22 cellular contexts compared by ENCODE assay signal in genomic region chrX:87621697-87622096, GRCh38.
DNase-seq lines count a peak whose midpoint lies in the region; ATAC-seq and TF ChIP-seq lines count a peak whose summit lies in the region.
"Had no signal": no experiment of that assay in that cellular context is flagged by ENCODE, and none has a peak within 500 bp of the region (broad histone marks: within the 10 kb centered on the region; RNA-seq: fewer than 3 reads in every experiment).

No MANE protein-coding gene starts in this region.

- H3K4me3 ChIP-seq in fibroblast of lung (replicated peaks in 1 of 4; ENCODE audit: control extremely low read depth in 1 of 4, insufficient read depth in 1 of 4, low read depth in 3 of 4, low read length in 4 of 4) (no peak overlapping the region), ovary (no peak overlapping the region)

- ATAC-seq in HG02798 (IDR thresholded peaks at IDR 0.05; ENCODE audit: poor library complexity, unreplicated experiment), result no peak
- ATAC-seq: CD8-positive, alpha-beta T cell; T-helper 17 cell had no signal

- H3K27me3 ChIP-seq in fibroblast of lung (ENCODE audit: control insufficient read depth, insufficient read depth, low read length) (no peaks in the 10 kb centered on the region), ovary (no peaks in the 10 kb centered on the region)

- no peak for TF ChIP-seq EP300 in ovary (IDR thresholded peaks at IDR 0.05)

- H3K4me1 ChIP-seq in fibroblast of lung (ENCODE audit: control insufficient read depth, extremely low read depth, insufficient read depth, low read length) (no peaks in the 10 kb centered on the region), ovary (ENCODE audit: insufficient read depth) (no peaks in the 10 kb centered on the region)

- no peaks in the 10 kb centered on the region for H3K4me1 Mint-ChIP-seq in nephron progenitor cell
- H3K4me1 Mint-ChIP-seq: memory B cell, T-helper 17 cell had no signal

- TF ChIP-seq CTCF in fibroblast of lung (conservative IDR thresholded peaks at IDR 0.05 in 1 of 2, IDR thresholded peaks at IDR 0.05 in 1 of 2; ENCODE audit: low read depth in 1 of 2, low read length in 2 of 2), result no peak
- TF ChIP-seq CTCF in nephron progenitor cell (IDR thresholded peaks at IDR 0.05), result no peak
- TF ChIP-seq CTCF in ovary (IDR thresholded peaks at IDR 0.05), result no peak

- 16 to 27% (median 19%) methylated on average over 2 of the region's 2 CpGs for WGBS in ovary, 3 donors

- no peaks in the 10 kb centered on the region for H3K36me3 Mint-ChIP-seq in nephron progenitor cell (ENCODE audit: low read depth)
- H3K36me3 Mint-ChIP-seq: CD8-positive, alpha-beta T cell; memory B cell had no signal

- DNase-seq in HT-29 (ENCODE audit: low spot score) (peak; percentile 41), SK-MEL-5 (ENCODE audit: low read depth, low spot score) (peak; percentile 9), fibroblast of lung (ENCODE audit: low read depth in 2 of 2) (peak; percentile 60 to 76), pons (ENCODE audit: low spot score) (peak; percentile 48), nephron progenitor cell (no peak), mucosa of gallbladder (ENCODE audit: low spot score) (no peak), ovary (no peak)
- DNase-seq: activated CD4-positive, alpha-beta T cell treated with anti-CD3 and anti-CD28 coated beads, Interleukin-2, amount 50 U/mL, for 4 hours; activated gamma-delta T cell treated with Interleukin-2 at 50 U/mL for 16 hours; CD8-positive, alpha-beta T cell; DMS53; endodermal cell; HCEC 1CT; islet precursor cell; NCI-H1048; NCI-H2107; NCI-H526; stimulated activated CD4-positive, alpha-beta T cell treated with anti-CD3 and anti-CD28 coated beads, Interleukin-15, amount 100 ng/mL, for 24 hours; T-helper 17 cell; WERI-Rb-1 had no signal

- H4K20me1 ChIP-seq in fibroblast of lung (ENCODE audit: control insufficient read depth, extremely low read depth, insufficient read depth, low read length), result no peaks in the 10 kb centered on the region

- H3K27me3 Mint-ChIP-seq in nephron progenitor cell (ENCODE audit: low read depth, poor library complexity), result no peaks in the 10 kb centered on the region
- H3K27me3 Mint-ChIP-seq: memory B cell, T-helper 17 cell had no signal

- no peaks in the 10 kb centered on the region for H3K9me3 ChIP-seq in fibroblast of lung (ENCODE audit: control insufficient read depth, insufficient read depth, low read depth, low read length)
- H3K9me3 ChIP-seq in ovary, result no peaks in the 10 kb centered on the region

- H3K4me2 ChIP-seq in fibroblast of lung (ENCODE audit: extremely low read depth, insufficient read depth, low read length), result no peak overlapping the region

- no peak overlapping the region for H3K27ac ChIP-seq in fibroblast of lung (ENCODE audit: insufficient read depth, low read length)
- no peak overlapping the region for H3K27ac ChIP-seq in ovary
- H3K27ac ChIP-seq: WERI-Rb-1 had no signal

- no peak overlapping the region for H3K27ac Mint-ChIP-seq in nephron progenitor cell
- H3K27ac Mint-ChIP-seq: CD8-positive, alpha-beta T cell; memory B cell; T-helper 17 cell had no signal

- H3K9ac ChIP-seq in fibroblast of lung (ENCODE audit: insufficient read depth, low read length), result no peak overlapping the region

- intact Hi-C loops in ovary (cut with DNase I), result no loop called here

- no peak overlapping the region for H3K4me3 Mint-ChIP-seq in nephron progenitor cell
- H3K4me3 Mint-ChIP-seq: CD8-positive, alpha-beta T cell; endodermal cell; memory B cell; T-helper 17 cell had no signal

- no peak overlapping the region for H2AFZ ChIP-seq in fibroblast of lung (ENCODE audit: low read length)

- H3K36me3 ChIP-seq in fibroblast of lung (ENCODE audit: control insufficient read depth, insufficient read depth, low read length) (no peaks in the 10 kb centered on the region), ovary (no peaks in the 10 kb centered on the region)
- H3K36me3 ChIP-seq: WERI-Rb-1 had no signal

- in situ Hi-C loops in SK-MEL-5 (cut with HindIII; ENCODE audit: low pct_unique_long_range_greater_than_20kb, low sequenced_read_pairs), result no loop called here

- TF ChIP-seq POLR2A in ovary (IDR thresholded peaks at IDR 0.05), result no peak

- no peaks in the 10 kb centered on the region for H3K9me3 Mint-ChIP-seq in nephron progenitor cell
- H3K9me3 Mint-ChIP-seq: CD8-positive, alpha-beta T cell; endodermal cell; memory B cell had no signal

- H3K79me2 ChIP-seq in fibroblast of lung (ENCODE audit: control insufficient read depth, insufficient read depth, low read length), result no peaks in the 10 kb centered on the region

Comparison
In these comparisons a context has a peak if more than half of its experiments do, and no peak if none do; other contexts are left out.
1. DNase-seq: peak in HT-29 (single experiment), SK-MEL-5 (single experiment), fibroblast of lung (2 of 2) and pons (single experiment); none in nephron progenitor cell (single experiment), mucosa of gallbladder (single experiment) and ovary (0 of 5).